In the genomic region with DNA sequence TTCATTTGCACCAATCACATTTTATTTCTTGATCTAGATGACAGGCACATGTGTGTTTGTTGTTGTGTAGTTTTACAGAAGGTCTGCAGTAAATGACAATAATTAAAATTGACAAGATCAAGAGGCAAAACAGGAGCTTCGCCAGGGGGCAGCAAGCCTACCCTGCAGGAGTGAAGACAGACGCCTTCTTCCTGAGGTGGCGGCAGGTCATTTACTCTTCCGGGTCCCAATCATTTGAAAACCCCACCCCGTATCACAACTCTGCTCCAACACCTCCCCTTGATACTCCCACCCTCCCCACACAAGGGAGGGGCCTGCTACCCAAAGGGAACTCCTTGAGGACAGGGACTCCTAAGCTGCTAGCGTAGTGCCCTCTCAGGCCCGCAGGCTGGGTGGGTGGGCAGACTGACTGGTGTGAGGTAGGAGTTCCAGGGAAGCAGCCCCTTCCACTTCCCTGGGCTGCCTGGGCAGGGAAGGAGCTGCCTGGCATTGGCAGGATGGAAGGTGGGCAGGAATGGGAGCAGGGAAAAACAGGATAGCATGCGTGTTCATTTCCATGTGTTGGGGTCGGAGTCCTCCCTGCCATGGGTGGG, we compare ENCODE assay signal across 18 cellular contexts. TPM values are rescaled to one million over a fixed set of nuclear protein-coding genes. Genes with fewer than 3 reads are reported as not detected.
DNase-seq lines count a peak whose midpoint lies in the region; ATAC-seq, FAIRE-seq and TF ChIP-seq lines count a peak whose summit lies in the region.
"Had no signal": no experiment of that assay in that cellular context is flagged by ENCODE, and none has a peak within 500 bp of the region (broad histone marks: within the 10 kb centered on the region; RNA-seq: fewer than 3 reads in every experiment).

No MANE protein-coding gene starts in this region.

- ATAC-seq in WTC11 (peak; percentile 65), HepG2 (peak; percentile 7; the same call in 2 of the 3 replicates), GM21576 (IDR thresholded peaks at IDR 0.05; ENCODE audit: unreplicated experiment) (no peak), GM19455 (IDR thresholded peaks at IDR 0.05; ENCODE audit: unreplicated experiment) (no peak)
- ATAC-seq: HCT116 had no signal

- H3K36me3 ChIP-seq in HepG2 (replicated peaks in 1 of 2; ENCODE audit: control insufficient read depth in 1 of 2, insufficient read depth in 2 of 2, low read length in 2 of 2) (peaks cover 40 to 73% of the 10 kb centered on the region in 2 experiments), sigmoid colon (no peaks in the 10 kb centered on the region)
- H3K36me3 ChIP-seq: BLaER1 treated with 17β-estradiol and CSF1 and Interleukin-3, amounts not matched to agents 10 nM and 100 nM had no signal

- DNase-seq in HL-60 (ENCODE audit: low read depth in 1 of 2, low spot score in 1 of 2), result no peak
- DNase-seq in WTC11 (ENCODE audit: low spot score), result no peak
- DNase-seq in HepG2 (ENCODE audit: low spot score), result no peak
- peak; percentile 45 for DNase-seq in sigmoid colon
- no peak for DNase-seq in activated CD4-positive, alpha-beta T cell treated with anti-CD3 and anti-CD28 coated beads, Interleukin-2, amount 50 U/mL, for 1 hour
- DNase-seq: ACHN; Calu3; CD4-positive, CD25-positive, alpha-beta regulatory T cell; DMS 273 treated with DMSO at 0.1 percent for 48 hours; DMS79; IMR-90 had no signal

- H3K9ac ChIP-seq in HepG2 (ENCODE audit: insufficient read depth, low read depth, low read length), result no peak overlapping the region
- H3K9ac ChIP-seq: BLaER1 treated with 17β-estradiol and CSF1 and Interleukin-3, amounts not matched to agents 10 nM and 100 nM had no signal

- CTCF ChIA-PET in WTC11 (lab: Charles Lee), result interaction anchor here (1.1 kb wide), 1 partner anchor 12 kb away, joined by 3 read pairs; no protein-coding TSS in a partner anchor
- CTCF ChIA-PET in HepG2 (lab: Yijun Ruan, JAX; ENCODE audit: low intra/inter-chr PET ratio, low total read pairs), result no interaction called here

- H3K79me2 ChIP-seq in HepG2 (ENCODE audit: insufficient read depth, low read length), result peaks cover 91% of the 10 kb centered on the region

- H3K27me3 ChIP-seq in HL-60 (ENCODE audit: insufficient read depth, poor library complexity, severe bottlenecking), result no peaks in the 10 kb centered on the region
- no peaks in the 10 kb centered on the region for H3K27me3 ChIP-seq in HepG2 (ENCODE audit: control insufficient read depth in 1 of 2, insufficient read depth in 2 of 2, low read length in 2 of 2)
- no peaks in the 10 kb centered on the region for H3K27me3 ChIP-seq in sigmoid colon
- H3K27me3 ChIP-seq: BLaER1 treated with 17β-estradiol and CSF1 and Interleukin-3, amounts not matched to agents 10 nM and 100 nM had no signal

- TF ChIP-seq CTCF in HL-60 (IDR thresholded peaks at IDR 0.05; ENCODE audit: insufficient read depth, low read length) (no peak), WTC11 (IDR thresholded peaks at IDR 0.05) (no peak), HepG2 (CRISPR knock-in tag; IDR thresholded peaks at IDR 0.05) (no peak), sigmoid colon (IDR thresholded peaks at IDR 0.05) (no peak)

- FAIRE-seq in HepG2 (lab: Jason Lieb, UNC), result no peak
- FAIRE-seq: GM12891, H54 had no signal

- TF ChIP-seq POLR2A in HepG2 (IDR thresholded peaks at IDR 0.05; ENCODE audit: insufficient read depth in 1 of 2, low read depth in 2 of 2, low read length in 2 of 2), result no peak; a peak in 1 of 4 replicates
- TF ChIP-seq POLR2A in sigmoid colon (IDR thresholded peaks at IDR 0.05), result no peak

- H2AFZ ChIP-seq in HepG2 (ENCODE audit: low read length), result no peak overlapping the region

- no peaks in the 10 kb centered on the region for H3K9me3 ChIP-seq in HepG2 (ENCODE audit: low read length)
- no peaks in the 10 kb centered on the region for H3K9me3 ChIP-seq in sigmoid colon
- H3K9me3 ChIP-seq: BLaER1 treated with 17β-estradiol and CSF1 and Interleukin-3, amounts not matched to agents 10 nM and 100 nM had no signal

- TF ChIP-seq RAD21 in HepG2 (CRISPR knock-in tag; IDR thresholded peaks at IDR 0.05), result no peak

- peaks cover 60% of the 10 kb centered on the region for H4K20me1 ChIP-seq in HepG2 (ENCODE audit: insufficient read depth, low read length)
- H4K20me1 ChIP-seq: BLaER1 treated with 17β-estradiol and CSF1 and Interleukin-3, amounts not matched to agents 10 nM and 100 nM had no signal

- H3K9me3 Mint-ChIP-seq in WTC11, result no peaks in the 10 kb centered on the region

- H3K4me3 ChIP-seq in HL-60 (replicated peaks; ENCODE audit: insufficient read depth, low read length) (no peak overlapping the region), HepG2 (replicated peaks in 1 of 3; ENCODE audit: insufficient read depth in 1 of 3, low read depth in 2 of 3, low read length in 3 of 3) (no peak overlapping the region), sigmoid colon (no peak overlapping the region)
- H3K4me3 ChIP-seq: BLaER1 treated with 17β-estradiol and CSF1 and Interleukin-3, amounts not matched to agents 10 nM and 100 nM had no signal

- no TSS peak for BruUV-seq in HepG2 (replicated peaks; lab: Mats Ljungman, UMichigan)

- H3K4me2 ChIP-seq in HepG2 (ENCODE audit: low read depth, low read length), result no peak overlapping the region

- TF ChIP-seq EP300 in HepG2 (IDR thresholded peaks at IDR 0.05; ENCODE audit: low read depth in 2 of 2, low read length in 2 of 2), result no peak
- TF ChIP-seq EP300 in HepG2 (CRISPR knock-in tag; IDR thresholded peaks at IDR 0.05; ENCODE audit: borderline replicate concordance), result no peak
- TF ChIP-seq EP300 in sigmoid colon (IDR thresholded peaks at IDR 0.05), result no peak

- no peaks in the 10 kb centered on the region for H3K36me3 Mint-ChIP-seq in WTC11
- H3K36me3 Mint-ChIP-seq: CD4-positive, CD25-positive, alpha-beta regulatory T cell had no signal

- H3K4me1 ChIP-seq in HepG2 (ENCODE audit: insufficient read depth, low read length) (peaks cover 87% of the 10 kb centered on the region), sigmoid colon (no peaks in the 10 kb centered on the region)

- no peak overlapping the region for H3K4me3 Mint-ChIP-seq in WTC11
- H3K4me3 Mint-ChIP-seq: CD4-positive, CD25-positive, alpha-beta regulatory T cell had no signal

- intact Hi-C loops in HepG2 (cut with micrococcal nuclease; ENCODE audit: unreplicated experiment) (no loop called here), sigmoid colon (cut with DNase I) (no loop called here)

- no peaks in the 10 kb centered on the region for H3K27me3 Mint-ChIP-seq in WTC11 (ENCODE audit: low read depth)
- H3K27me3 Mint-ChIP-seq: CD4-positive, CD25-positive, alpha-beta regulatory T cell had no signal

- no peaks in the 10 kb centered on the region for H3K4me1 Mint-ChIP-seq in WTC11
- H3K4me1 Mint-ChIP-seq: CD4-positive, CD25-positive, alpha-beta regulatory T cell had no signal

- in situ Hi-C loops in HepG2 (cut with HindIII; ENCODE audit: extremely low pct_ligation_motif_present, low pct_unique_long_range_greater_than_20kb), result no loop called here

- POLR2A ChIA-PET in WTC11 (lab: Charles Lee), result no interaction called here
- POLR2A ChIA-PET in HepG2 (lab: Yijun Ruan, JAX), result interaction anchor here (9.0 kb wide), 1 partner anchor 10 kb away, joined by 71 read pairs; no protein-coding TSS in a partner anchor

- WGBS in HepG2 (ENCODE audit: low lambda C conversion rate), result 99% methylated on average over 7 of the region's 9 CpGs
- 84 to 89% methylated on average over 9 of the region's 9 CpGs for whole genome bisulfite sequencing in sigmoid colon, 2 donors

- peak overlapping the region; percentile 65 for H3K27ac ChIP-seq in HL-60 (replicated peaks)
- no peak overlapping the region for H3K27ac ChIP-seq in HepG2 (ENCODE audit: extremely low read length, insufficient read depth, low read length)
- no peak overlapping the region for H3K27ac ChIP-seq in sigmoid colon
- H3K27ac ChIP-seq: BLaER1 treated with 17β-estradiol and CSF1 and Interleukin-3, amounts not matched to agents 10 nM and 100 nM had no signal

- no peak overlapping the region for H3K27ac Mint-ChIP-seq in WTC11
- H3K27ac Mint-ChIP-seq: CD4-positive, CD25-positive, alpha-beta regulatory T cell had no signal

RNA-seq across cellular contexts. Expression of a gene that starts 13.1 kb away (rescaled TPM):
- total RNA-seq in WTC11 (2021) (9.5 to 11.7 TPM (median 10.6 TPM) in 3 replicates), HepG2 (2016; rRNA removed; fragmentation: Illumina TruSeq; extraction: Trizol) (40.4 and 48.9 TPM in 2 replicates), sigmoid colon (1 to 10 TPM; 1.1 to 1.8 (median 1.7) TPM)
- 3.3 TPM in 2 replicates for total RNA-seq in HepG2 (2016; cell fraction: cytosol; rRNA removed; fragmentation: Illumina TruSeq; extraction: Trizol; ENCODE audit: low read depth)
- total RNA-seq in HepG2 (2016; cell fraction: insoluble cytoplasmic fraction; rRNA removed; fragmentation: Illumina TruSeq; extraction: Trizol), result 41.6 and 47.1 TPM in 2 replicates
- total RNA-seq in HepG2 (2016; cell fraction: membrane; rRNA removed; fragmentation: Illumina TruSeq; extraction: Trizol), result 15.0 and 16.6 TPM in 2 replicates
- 41.0 and 44.5 TPM in 2 replicates for total RNA-seq in HepG2 (2016; cell fraction: nucleus; rRNA removed; fragmentation: Illumina TruSeq; extraction: Trizol)
- polyA plus RNA-seq in HepG2 (2011; rRNA removed) (28.1 and 42.9 TPM in 2 replicates), sigmoid colon (1 to 10 TPM; 5.4 to 9.5 (median 6.8) TPM)
- polyA plus RNA-seq in HepG2 (2011; cell fraction: cytosol; rRNA removed), result 23.3 and 24.3 TPM in 2 replicates
- 209 and 246 TPM in 2 replicates for polyA plus RNA-seq in HepG2 (2011; cell fraction: nucleus; rRNA removed)
- polyA plus RNA-seq in HepG2 (2012), result 32.6 and 41.1 TPM in 2 replicates
- polyA plus RNA-seq in HepG2 (2016; cell fraction: cytosol; fragmentation: Illumina TruSeq; extraction: Trizol; ENCODE audit: low read depth), result 2.2 and 2.9 TPM in 2 replicates
- 31.8 and 33.2 TPM in 2 replicates for polyA plus RNA-seq in HepG2 (2016; cell fraction: insoluble cytoplasmic fraction; fragmentation: Illumina TruSeq; extraction: Trizol; ENCODE audit: low read depth)
- polyA plus RNA-seq in HepG2 (2016; cell fraction: membrane; fragmentation: Illumina TruSeq; extraction: Trizol; ENCODE audit: low read depth), result 7.0 and 8.2 TPM in 2 replicates
- polyA plus RNA-seq in HepG2 (2016; cell fraction: nucleus; fragmentation: Illumina TruSeq; extraction: Trizol; ENCODE audit: insufficient read depth, low read depth), result 89.8 and 92.2 TPM in 2 replicates
- 3.1 and 28.1 TPM in 2 replicates for polyA minus RNA-seq in HepG2 (2011; rRNA and poly(A)+ RNA removed; ENCODE audit: low replicate concordance)
- polyA minus RNA-seq in HepG2 (2011; cell fraction: cytosol; rRNA and poly(A)+ RNA removed), result 11.1 and 12.1 TPM in 2 replicates
- 32.3 and 32.8 TPM in 2 replicates for polyA minus RNA-seq in HepG2 (2011; cell fraction: nucleus; rRNA and poly(A)+ RNA removed)

RNA-seq across cellular contexts. Expression of a gene that starts 13.2 kb away (rescaled TPM):
- total RNA-seq in WTC11 (2021) (5.3 to 6.4 TPM (median 5.6 TPM) in 3 replicates), HepG2 (2016; rRNA removed; fragmentation: Illumina TruSeq; extraction: Trizol) (62.7 and 130 TPM in 2 replicates), sigmoid colon (1 to 10 TPM; 1.1 to 2.8 (median 1.7) TPM)
- total RNA-seq in HepG2 (2016; cell fraction: cytosol; rRNA removed; fragmentation: Illumina TruSeq; extraction: Trizol; ENCODE audit: low read depth), result 21.4 and 25.8 TPM in 2 replicates
- 63.1 and 130 TPM in 2 replicates for total RNA-seq in HepG2 (2016; cell fraction: insoluble cytoplasmic fraction; rRNA removed; fragmentation: Illumina TruSeq; extraction: Trizol)
- 31.0 and 36.3 TPM in 2 replicates for total RNA-seq in HepG2 (2016; cell fraction: membrane; rRNA removed; fragmentation: Illumina TruSeq; extraction: Trizol)
- total RNA-seq in HepG2 (2016; cell fraction: nucleus; rRNA removed; fragmentation: Illumina TruSeq; extraction: Trizol), result 189 and 216 TPM in 2 replicates
- polyA plus RNA-seq in HepG2 (2011; rRNA removed) (190 and 198 TPM in 2 replicates), sigmoid colon (1 to 10 TPM; 1.2 to 9.0 (median 2.8) TPM)
- 70.3 and 82.3 TPM in 2 replicates for polyA plus RNA-seq in HepG2 (2011; cell fraction: cytosol; rRNA removed)
- 671 and 683 TPM in 2 replicates for polyA plus RNA-seq in HepG2 (2011; cell fraction: nucleus; rRNA removed)
- 89.0 and 97.8 TPM in 2 replicates for polyA plus RNA-seq in HepG2 (2012)
- polyA plus RNA-seq in HepG2 (2016; cell fraction: cytosol; fragmentation: Illumina TruSeq; extraction: Trizol; ENCODE audit: low read depth), result 14.5 and 16.0 TPM in 2 replicates
- 72.6 and 77.1 TPM in 2 replicates for polyA plus RNA-seq in HepG2 (2016; cell fraction: insoluble cytoplasmic fraction; fragmentation: Illumina TruSeq; extraction: Trizol; ENCODE audit: low read depth)
- 22.5 and 23.7 TPM in 2 replicates for polyA plus RNA-seq in HepG2 (2016; cell fraction: membrane; fragmentation: Illumina TruSeq; extraction: Trizol; ENCODE audit: low read depth)
- 415 and 421 TPM in 2 replicates for polyA plus RNA-seq in HepG2 (2016; cell fraction: nucleus; fragmentation: Illumina TruSeq; extraction: Trizol; ENCODE audit: insufficient read depth, low read depth)
- 9.5 and 43.2 TPM in 2 replicates for polyA minus RNA-seq in HepG2 (2011; rRNA and poly(A)+ RNA removed; ENCODE audit: low replicate concordance)
- polyA minus RNA-seq in HepG2 (2011; cell fraction: cytosol; rRNA and poly(A)+ RNA removed), result 23.4 and 24.0 TPM in 2 replicates
- polyA minus RNA-seq in HepG2 (2011; cell fraction: nucleus; rRNA and poly(A)+ RNA removed), result 94.6 and 106 TPM in 2 replicates
- total RNA-seq: A172 had no signal
- polyA plus RNA-seq: IMR-90 had no signal

RNA-seq across cellular contexts. Expression of a gene that starts 48.8 kb away (rescaled TPM):
- total RNA-seq in WTC11 (2021) (23.3 to 29.9 TPM (median 26.3 TPM) in 3 replicates), HepG2 (2016; rRNA removed; fragmentation: Illumina TruSeq; extraction: Trizol) (29.0 and 38.5 TPM in 2 replicates), sigmoid colon (10 to 100 TPM; 18.5 to 30.7 (median 20.4) TPM)
- 5.4 and 7.5 TPM in 2 replicates for total RNA-seq in HepG2 (2016; cell fraction: cytosol; rRNA removed; fragmentation: Illumina TruSeq; extraction: Trizol; ENCODE audit: low read depth)
- 33.7 and 39.1 TPM in 2 replicates for total RNA-seq in HepG2 (2016; cell fraction: insoluble cytoplasmic fraction; rRNA removed; fragmentation: Illumina TruSeq; extraction: Trizol)
- total RNA-seq in HepG2 (2016; cell fraction: membrane; rRNA removed; fragmentation: Illumina TruSeq; extraction: Trizol), result 10.1 and 11.8 TPM in 2 replicates
- 20.8 and 21.7 TPM in 2 replicates for total RNA-seq in HepG2 (2016; cell fraction: nucleus; rRNA removed; fragmentation: Illumina TruSeq; extraction: Trizol)
- polyA plus RNA-seq in HepG2 (2011; rRNA removed) (14.8 and 15.5 TPM in 2 replicates), sigmoid colon (10 to 100 TPM in 2 of 3 donors, 1 to 10 TPM in 1; 9.0 to 15.3 (median 12.9) TPM)
- 9.3 and 13.2 TPM in 2 replicates for polyA plus RNA-seq in HepG2 (2011; cell fraction: cytosol; rRNA removed)
- polyA plus RNA-seq in HepG2 (2011; cell fraction: nucleus; rRNA removed), result 19.0 and 21.7 TPM in 2 replicates
- 17.1 and 18.0 TPM in 2 replicates for polyA plus RNA-seq in HepG2 (2012)
- polyA plus RNA-seq in HepG2 (2016; cell fraction: cytosol; fragmentation: Illumina TruSeq; extraction: Trizol; ENCODE audit: low read depth), result 4.0 and 4.2 TPM in 2 replicates
- 29.5 and 35.4 TPM in 2 replicates for polyA plus RNA-seq in HepG2 (2016; cell fraction: insoluble cytoplasmic fraction; fragmentation: Illumina TruSeq; extraction: Trizol; ENCODE audit: low read depth)
- 4.2 and 6.6 TPM in 2 replicates for polyA plus RNA-seq in HepG2 (2016; cell fraction: membrane; fragmentation: Illumina TruSeq; extraction: Trizol; ENCODE audit: low read depth)
- 37.5 and 42.4 TPM in 2 replicates for polyA plus RNA-seq in HepG2 (2016; cell fraction: nucleus; fragmentation: Illumina TruSeq; extraction: Trizol; ENCODE audit: insufficient read depth, low read depth)
- polyA minus RNA-seq in HepG2 (2011; rRNA and poly(A)+ RNA removed; ENCODE audit: low replicate concordance), result 13.3 and 33.7 TPM in 2 replicates
- 14.8 and 18.1 TPM in 2 replicates for polyA minus RNA-seq in HepG2 (2011; cell fraction: cytosol; rRNA and poly(A)+ RNA removed)
- polyA minus RNA-seq in HepG2 (2011; cell fraction: nucleus; rRNA and poly(A)+ RNA removed), result 29.7 and 44.1 TPM in 2 replicates

RNA-seq across cellular contexts. Expression of a gene that starts 58.5 kb away (rescaled TPM):
- total RNA-seq in WTC11 (2021) (32.7 to 38.7 TPM (median 34.4 TPM) in 3 replicates), HepG2 (2016; rRNA removed; fragmentation: Illumina TruSeq; extraction: Trizol) (47.5 and 67.0 TPM in 2 replicates), sigmoid colon (100 to 1,000 TPM in 1 of 4 donors, 10 to 100 TPM in 3; 61.5 to 108 (median 77.7) TPM)
- 98.1 and 99.7 TPM in 2 replicates for total RNA-seq in HepG2 (2016; cell fraction: cytosol; rRNA removed; fragmentation: Illumina TruSeq; extraction: Trizol; ENCODE audit: low read depth)
- total RNA-seq in HepG2 (2016; cell fraction: insoluble cytoplasmic fraction; rRNA removed; fragmentation: Illumina TruSeq; extraction: Trizol), result 50.3 and 68.2 TPM in 2 replicates
- 64.7 and 72.8 TPM in 2 replicates for total RNA-seq in HepG2 (2016; cell fraction: membrane; rRNA removed; fragmentation: Illumina TruSeq; extraction: Trizol)
- 41.7 and 53.7 TPM in 2 replicates for total RNA-seq in HepG2 (2016; cell fraction: nucleus; rRNA removed; fragmentation: Illumina TruSeq; extraction: Trizol)
- polyA plus RNA-seq in HepG2 (2011; rRNA removed) (64.6 and 81.0 TPM in 2 replicates), sigmoid colon (100 to 1,000 TPM in 2 of 3 donors, 10 to 100 TPM in 1; 57.2 to 173 (median 151) TPM)
- 28.9 and 37.4 TPM in 2 replicates for polyA plus RNA-seq in HepG2 (2011; cell fraction: cytosol; rRNA removed)
- polyA plus RNA-seq in HepG2 (2011; cell fraction: nucleus; rRNA removed), result 5.1 and 10.8 TPM in 2 replicates
- polyA plus RNA-seq in HepG2 (2012), result 45.5 and 58.6 TPM in 2 replicates
- polyA plus RNA-seq in HepG2 (2016; cell fraction: cytosol; fragmentation: Illumina TruSeq; extraction: Trizol; ENCODE audit: low read depth), result 101 and 116 TPM in 2 replicates
- polyA plus RNA-seq in HepG2 (2016; cell fraction: insoluble cytoplasmic fraction; fragmentation: Illumina TruSeq; extraction: Trizol; ENCODE audit: low read depth), result 40.0 and 57.2 TPM in 2 replicates
- 48.1 and 56.1 TPM in 2 replicates for polyA plus RNA-seq in HepG2 (2016; cell fraction: membrane; fragmentation: Illumina TruSeq; extraction: Trizol; ENCODE audit: low read depth)
- polyA plus RNA-seq in HepG2 (2016; cell fraction: nucleus; fragmentation: Illumina TruSeq; extraction: Trizol; ENCODE audit: insufficient read depth, low read depth), result 82.5 and 83.8 TPM in 2 replicates
- 9.2 and 9.5 TPM in 2 replicates for polyA minus RNA-seq in HepG2 (2011; rRNA and poly(A)+ RNA removed; ENCODE audit: low replicate concordance)
- 9.1 and 9.7 TPM in 2 replicates for polyA minus RNA-seq in HepG2 (2011; cell fraction: cytosol; rRNA and poly(A)+ RNA removed)
- 10.1 and 11.2 TPM in 2 replicates for polyA minus RNA-seq in HepG2 (2011; cell fraction: nucleus; rRNA and poly(A)+ RNA removed)

Comparison
In these comparisons a context has a peak if more than half of its experiments do, and no peak if none do; other contexts are left out.
1. ATAC-seq: peak in WTC11 (single experiment) and HepG2 (single experiment); none in GM21576 (single experiment) and GM19455 (single experiment).